ENCODE assay signal across 13 cellular contexts in the genomic region with DNA sequence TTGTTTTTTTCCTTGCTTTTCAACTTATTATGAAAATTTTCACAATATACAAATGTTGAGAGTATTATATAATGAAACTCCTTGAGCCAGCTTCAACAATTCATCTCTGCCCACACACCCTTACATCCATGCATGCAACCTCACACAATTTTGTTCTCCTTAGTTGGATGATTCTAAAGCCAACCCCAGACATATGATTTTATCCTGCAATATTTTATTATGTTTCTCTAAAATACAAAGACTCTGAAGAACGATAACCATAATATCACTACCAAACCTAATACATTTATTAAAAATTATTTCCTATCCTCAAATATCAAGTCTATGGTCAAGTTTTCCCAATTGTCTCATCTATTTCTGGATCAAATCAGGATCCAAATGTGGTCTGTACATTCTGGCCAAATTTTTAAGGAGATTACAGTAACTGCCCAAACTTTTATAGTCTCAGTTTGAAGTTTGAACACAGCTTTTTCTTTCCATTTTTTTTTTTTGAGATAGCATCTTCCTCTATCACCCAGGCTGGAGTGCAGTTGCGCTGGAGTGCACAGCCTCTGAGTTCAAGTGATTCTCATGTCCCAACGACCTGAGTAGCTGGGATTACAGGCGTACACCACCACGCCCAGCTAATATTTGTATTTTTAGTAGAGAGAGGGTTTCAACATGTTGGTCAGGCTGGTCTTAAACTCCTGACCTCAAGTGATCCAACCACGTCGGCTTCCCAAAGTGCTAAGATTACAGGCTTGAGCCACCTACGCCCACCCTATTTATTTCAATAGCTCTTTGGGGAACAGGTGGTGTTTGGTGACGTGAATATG.
DNase-seq lines count a peak whose midpoint lies in the region; ATAC-seq and TF ChIP-seq lines count a peak whose summit lies in the region.
"Had no signal": no experiment of that assay in that cellular context is flagged by ENCODE, and none has a peak within 500 bp of the region (broad histone marks: within the 10 kb centered on the region; RNA-seq: fewer than 3 reads in every experiment).

No MANE protein-coding gene starts in this region.

- TF ChIP-seq POLR2A in vagina (IDR thresholded peaks at IDR 0.05), result no peak

- no peaks in the 10 kb centered on the region for H3K27me3 Mint-ChIP-seq in stimulated activated naive B cell treated with anti-CD40 and anti-IgM and Interleukin-4, amounts not matched to agents 10 μg/mL and 1 μg/mL and 100 μg/mL, for 72 hours
- peaks cover 2% of the 10 kb centered on the region for H3K27me3 Mint-ChIP-seq in activated T-cell treated with anti-CD3 and anti-CD28 coated beads, Interleukin-2, amount 50 U/mL, for 4 hours (ENCODE audit: low read depth)

- POLR2A ChIA-PET in RWPE1 (lab: Yijun Ruan, JAX; ENCODE audit: low non-redundant PET), result no interaction called here

- H3K9ac ChIP-seq in fibroblast of lung (ENCODE audit: insufficient read depth, low read length), result no peak overlapping the region

- CTCF ChIA-PET in RWPE1 (lab: Yijun Ruan, JAX), result interaction anchor here (0.7 to 1.2 kb wide), 3 partner anchors 8 to 696 kb away, joined by 3 to 9 read pairs (median 7); no protein-coding TSS in a partner anchor

- H3K36me3 ChIP-seq in fibroblast of lung (ENCODE audit: control insufficient read depth, insufficient read depth, low read length) (no peaks in the 10 kb centered on the region), osteoblast (ENCODE audit: insufficient read depth, low read length) (no peaks in the 10 kb centered on the region), vagina (no peaks in the 10 kb centered on the region)

- H2AFZ ChIP-seq in fibroblast of lung (ENCODE audit: low read length) (no peak overlapping the region), osteoblast (ENCODE audit: low read length) (peak overlapping the region; percentile 64)

- H3K4me1 ChIP-seq in fibroblast of lung (ENCODE audit: control insufficient read depth, extremely low read depth, insufficient read depth, low read length) (peaks cover 9% of the 10 kb centered on the region), osteoblast (ENCODE audit: insufficient read depth, low read length) (peaks cover 33% of the 10 kb centered on the region), vagina (peaks cover 29% of the 10 kb centered on the region)

- H3K27ac ChIP-seq in RWPE1 (peak overlapping the region; percentile 77), fibroblast of lung (ENCODE audit: insufficient read depth, low read length) (peak overlapping the region; percentile 84), osteoblast (ENCODE audit: low read depth, low read length) (peak overlapping the region; percentile 97), vagina (peak overlapping the region; percentile 88)

- H3K4me2 ChIP-seq in fibroblast of lung (ENCODE audit: extremely low read depth, insufficient read depth, low read length) (peak overlapping the region; percentile 41), osteoblast (ENCODE audit: insufficient read depth, low read length) (peak overlapping the region; percentile 76)

- intact Hi-C loops in vagina (cut with DNase I), result no loop called here

- no peaks in the 10 kb centered on the region for H3K9me3 ChIP-seq in fibroblast of lung (ENCODE audit: control insufficient read depth, insufficient read depth, low read depth, low read length)
- H3K9me3 ChIP-seq in osteoblast (ENCODE audit: low read depth, low read length), result no peaks in the 10 kb centered on the region
- H3K9me3 ChIP-seq in vagina, result no peaks in the 10 kb centered on the region

- no peak overlapping the region for H3K4me3 Mint-ChIP-seq in stimulated activated naive B cell treated with anti-CD40 and anti-IgM and Interleukin-4, amounts not matched to agents 10 μg/mL and 1 μg/mL and 100 μg/mL, for 72 hours
- no peak overlapping the region for H3K4me3 Mint-ChIP-seq in activated T-cell treated with anti-CD3 and anti-CD28 coated beads, Interleukin-2, amount 50 U/mL, for 4 hours
- H3K4me3 Mint-ChIP-seq: activated CD4-positive, alpha-beta memory T cell treated with anti-CD3 and anti-CD28 coated beads for 36 hours had no signal

- H3K79me2 ChIP-seq in fibroblast of lung (ENCODE audit: control insufficient read depth, insufficient read depth, low read length) (no peaks in the 10 kb centered on the region), osteoblast (ENCODE audit: insufficient read depth, low read length) (no peaks in the 10 kb centered on the region)

- H3K4me3 ChIP-seq in fibroblast of lung (replicated peaks in 1 of 4; ENCODE audit: control extremely low read depth in 1 of 4, insufficient read depth in 1 of 4, low read depth in 3 of 4, low read length in 4 of 4) (no peak overlapping the region), osteoblast (ENCODE audit: insufficient read depth, low read length) (peak overlapping the region; percentile 18), vagina (no peak overlapping the region)

- peak; percentile 28 for DNase-seq in RWPE1 (ENCODE audit: low spot score)
- DNase-seq in fibroblast of lung (ENCODE audit: low read depth in 2 of 2), result peak; percentile 14 to 25
- no peak for DNase-seq in osteoblast (ENCODE audit: insufficient read length, low spot score, missing footprints)
- no peak for DNase-seq in vagina (ENCODE audit: extremely low spot score in 2 of 2)
- no peak for DNase-seq in stimulated activated naive B cell treated with anti-CD40 and anti-IgM and Interleukin-4, amounts not matched to agents 10 μg/mL and 1 μg/mL and 100 μg/mL, for 72 hours
- DNase-seq in activated T-cell treated with anti-CD3 and anti-CD28 coated beads, Interleukin-2, amount 50 U/mL, for 4 hours, result no peak
- DNase-seq in NOMO-1 treated with dmso at 0.1 percent for 144 hours (lab: John Stamatoyannopoulos, UW; ENCODE audit: unreplicated experiment), result no peak
- DNase-seq: activated CD4-positive, alpha-beta memory T cell treated with anti-CD3 and anti-CD28 coated beads for 36 hours; activated naive CD4-positive, alpha-beta T cell treated with Interleukin-2 at 50 U/mL for 16 hours; NCI-H2171; stimulated activated CD4-positive, alpha-beta T cell treated with anti-CD3 and anti-CD28 coated beads, Interleukin-4, amount 100 ng/mL, for 1 hour; stimulated activated naive CD4-positive, alpha-beta T cell treated with Interleukin-2 at 50 U/mL for 16 hours; T-helper 9 cell had no signal

- H4K20me1 ChIP-seq in fibroblast of lung (ENCODE audit: control insufficient read depth, extremely low read depth, insufficient read depth, low read length) (no peaks in the 10 kb centered on the region), osteoblast (ENCODE audit: insufficient read depth, low read length) (no peaks in the 10 kb centered on the region)

- H3K36me3 Mint-ChIP-seq in stimulated activated naive B cell treated with anti-CD40 and anti-IgM and Interleukin-4, amounts not matched to agents 10 μg/mL and 1 μg/mL and 100 μg/mL, for 72 hours, result no peaks in the 10 kb centered on the region
- no peaks in the 10 kb centered on the region for H3K36me3 Mint-ChIP-seq in activated T-cell treated with anti-CD3 and anti-CD28 coated beads, Interleukin-2, amount 50 U/mL, for 4 hours (ENCODE audit: insufficient read depth)
- H3K36me3 Mint-ChIP-seq: activated CD4-positive, alpha-beta memory T cell treated with anti-CD3 and anti-CD28 coated beads for 36 hours had no signal

- no peaks in the 10 kb centered on the region for H3K4me1 Mint-ChIP-seq in stimulated activated naive B cell treated with anti-CD40 and anti-IgM and Interleukin-4, amounts not matched to agents 10 μg/mL and 1 μg/mL and 100 μg/mL, for 72 hours
- H3K4me1 Mint-ChIP-seq in activated T-cell treated with anti-CD3 and anti-CD28 coated beads, Interleukin-2, amount 50 U/mL, for 4 hours (ENCODE audit: low read depth), result no peaks in the 10 kb centered on the region

- TF ChIP-seq CTCF in RWPE1 (conservative IDR thresholded peaks at IDR 0.05; ENCODE audit: low read depth), result no peak
- no peak for TF ChIP-seq CTCF in fibroblast of lung (conservative IDR thresholded peaks at IDR 0.05 in 1 of 2, IDR thresholded peaks at IDR 0.05 in 1 of 2; ENCODE audit: low read depth in 1 of 2, low read length in 2 of 2)
- TF ChIP-seq CTCF in osteoblast (IDR thresholded peaks at IDR 0.05; ENCODE audit: extremely low read depth, low read depth, low read length), result no peak
- TF ChIP-seq CTCF in vagina (IDR thresholded peaks at IDR 0.05), result no peak

- ATAC-seq in stimulated activated naive B cell treated with anti-CD40 and anti-IgM and Interleukin-4, amounts not matched to agents 10 μg/mL and 1 μg/mL and 100 μg/mL, for 72 hours (replicated peaks), result no peak
- no peak for ATAC-seq in activated T-cell treated with anti-CD3 and anti-CD28 coated beads, Interleukin-2, amount 50 U/mL, for 4 hours

- no peaks in the 10 kb centered on the region for H3K27me3 ChIP-seq in fibroblast of lung (ENCODE audit: control insufficient read depth, insufficient read depth, low read length)
- no peaks in the 10 kb centered on the region for H3K27me3 ChIP-seq in osteoblast (ENCODE audit: insufficient read depth, low read length)
- H3K27me3 ChIP-seq in vagina, result no peaks in the 10 kb centered on the region

- H3K9me3 Mint-ChIP-seq in stimulated activated naive B cell treated with anti-CD40 and anti-IgM and Interleukin-4, amounts not matched to agents 10 μg/mL and 1 μg/mL and 100 μg/mL, for 72 hours, result no peaks in the 10 kb centered on the region
- no peaks in the 10 kb centered on the region for H3K9me3 Mint-ChIP-seq in activated T-cell treated with anti-CD3 and anti-CD28 coated beads, Interleukin-2, amount 50 U/mL, for 4 hours
- H3K9me3 Mint-ChIP-seq: activated CD4-positive, alpha-beta memory T cell treated with anti-CD3 and anti-CD28 coated beads for 36 hours had no signal

- no peak overlapping the region for H3K27ac Mint-ChIP-seq in stimulated activated naive B cell treated with anti-CD40 and anti-IgM and Interleukin-4, amounts not matched to agents 10 μg/mL and 1 μg/mL and 100 μg/mL, for 72 hours
- H3K27ac Mint-ChIP-seq: activated CD4-positive, alpha-beta memory T cell treated with anti-CD3 and anti-CD28 coated beads for 36 hours had no signal

Comparison
In these comparisons a context has a peak if more than half of its experiments do, and no peak if none do; other contexts are left out.
1. DNase-seq: peak in RWPE1 (single experiment) and fibroblast of lung (2 of 2); none in osteoblast (single experiment), vagina (0 of 2), stimulated activated naive B cell treated with anti-CD40 and anti-IgM and Interleukin-4, amounts not matched to agents 10 μg/mL and 1 μg/mL and 100 μg/mL, for 72 hours (single experiment), activated T-cell treated with anti-CD3 and anti-CD28 coated beads, Interleukin-2, amount 50 U/mL, for 4 hours (single experiment) and NOMO-1 treated with dmso at 0.1 percent for 144 hours (single experiment).
2. Peak in every context shown above with its lines, with median percentiles within 50 percentile points of each other: H3K27ac ChIP-seq.